In genomic region chr22:41966607-41967240, GRCh38 we compare ENCODE assay signal across 8 cellular contexts. TPM values are rescaled to one million over a fixed set of nuclear protein-coding genes. Genes with fewer than 3 reads are reported as not detected.
DNase-seq lines count a peak whose midpoint lies in the region; ATAC-seq and TF ChIP-seq lines count a peak whose summit lies in the region.

No MANE protein-coding gene starts in this region.

- in situ Hi-C loops in T47D (cut with HindIII; ENCODE audit: low pct_unique_long_range_greater_than_20kb, low sequenced_read_pairs): no loop called here

- no peaks in the 10 kb centered on the region for H3K9me3 ChIP-seq in testis

- no peaks in the 10 kb centered on the region for H3K4me1 ChIP-seq in testis

- 43 to 57% methylated on average over 8 of the region's 8 CpGs for WGBS in testis, 2 donors

- peak in 1 of 3 experiments; percentile 28 for TF ChIP-seq CTCF in testis (IDR thresholded peaks at IDR 0.05)

- no peaks in the 10 kb centered on the region for H3K36me3 ChIP-seq in testis (ENCODE audit: low read depth, missing control alignments)

- TF ChIP-seq POLR2A in testis (IDR thresholded peaks at IDR 0.05): no peak

- intact Hi-C loops in testis (cut with DNase I; ENCODE audit: low total_unique reads): no loop called here

- ATAC-seq in GM21381 (IDR thresholded peaks at IDR 0.05; ENCODE audit: unreplicated experiment): no peak

- H3K27me3 ChIP-seq in testis: no peaks in the 10 kb centered on the region

- H3K4me3 ChIP-seq in testis: no peak overlapping the region

- H3K27ac ChIP-seq in testis: no peak overlapping the region

- DNase-seq in NCI-H1436 (lab: John Stamatoyannopoulos, UW) (peak; percentile 8), NCI-H1436 treated with DMSO at 0.1 percent for 48 hours (lab: John Stamatoyannopoulos, UW) (no peak), HS-27A (ENCODE audit: low read depth) (peak; percentile 39), SIG-M5 treated with dmso at 0.1 percent for 504 hours (lab: John Stamatoyannopoulos, UW; ENCODE audit: unreplicated experiment) (peak; percentile 55), T47D (ENCODE audit: low read depth in 1 of 2, low spot score in 1 of 2) (peak; percentile 37 to 78), kidney glomerular epithelial cell (lab: John Stamatoyannopoulos, UW) (peak; percentile 62), testis (peak; percentile 56)

RNA-seq across cellular contexts. Expression of gene SEPTIN3, which starts 2.5 kb away (rescaled TPM):
- total RNA-seq in testis: 1 to 10 TPM; 1.6 to 2.2 TPM
- 2.4 TPM for polyA plus RNA-seq in testis (ENCODE audit: insufficient read depth, low read depth, low replicate concordance)

RNA-seq across cellular contexts. Expression of gene CENPM, which starts 19.8 kb away (rescaled TPM):
- total RNA-seq in testis: 10 to 100 TPM; 15.5 to 28.2 TPM
- polyA plus RNA-seq in testis (ENCODE audit: insufficient read depth, low read depth, low replicate concordance): 15.7 TPM

RNA-seq across cellular contexts. Expression of gene WBP2NL, which starts 31.9 kb away (rescaled TPM):
- 10 to 100 TPM; 31.8 to 90.8 TPM for total RNA-seq in testis
- polyA plus RNA-seq in testis (ENCODE audit: insufficient read depth, low read depth, low replicate concordance): 91.5 TPM

RNA-seq across cellular contexts. Expression of gene TNFRSF13C, which starts 40.1 kb away (rescaled TPM):
- 1 to 10 TPM in 1 of 2 donors, under 1 TPM in 1; 0.56 to 1.9 TPM for total RNA-seq in testis
- polyA plus RNA-seq in testis (ENCODE audit: insufficient read depth, low read depth, low replicate concordance): 0.69 TPM
